In genomic region chr20:2738734-2739398, GRCh38 we compare ENCODE assay signal across 21 cellular contexts. TPM values are rescaled to one million over a fixed set of nuclear protein-coding genes. Genes with fewer than 3 reads are reported as not detected.
DNase-seq lines count a peak whose midpoint lies in the region; ATAC-seq and TF ChIP-seq lines count a peak whose summit lies in the region.
"Had no signal": no experiment of that assay in that cellular context is flagged by ENCODE, and none has a peak within 500 bp of the region (broad histone marks: within the 10 kb centered on the region; RNA-seq: fewer than 3 reads in every experiment).

No MANE protein-coding gene starts in this region.

- H3K79me2 ChIP-seq in Karpas-422 (ENCODE audit: low read length) = no peaks in the 10 kb centered on the region

- DNase-seq in natural killer cell (no peak), Karpas-422 (peak; percentile 98), glutamatergic neuron (no peak), SIG-M5 treated with dmso at 0.1 percent for 504 hours (lab: John Stamatoyannopoulos, UW; ENCODE audit: unreplicated experiment) (no peak), chondrocyte (ENCODE audit: low spot score) (no peak), suprapubic skin (ENCODE audit: low spot score in 2 of 2) (no peak)
- DNase-seq in natural killer cell treated with Interleukin-12 subunit alpha and Interleukin-12 subunit beta and Interleukin-15 and Interleukin-18, amount 100 ng/mL, for 72 hours (ENCODE audit: low spot score) = no peak
- DNase-seq: C1 segment of cervical spinal cord, GDM1, KG1, NCI-H1417, NCI-H187, NCI-H2107, NCI-H2227 treated with DMSO at 0.1 percent for 48 hours, NCI-H510A treated with DMSO at 0.1 percent for 48 hours, NCI-H774, OCI-M1, Right ventricle myocardium superior had no signal

- TF ChIP-seq POLR2A in suprapubic skin (IDR thresholded peaks at IDR 0.05) = no peak

- peaks cover 4% of the 10 kb centered on the region; the same call in 1 of the 2 replicates for H3K9me3 ChIP-seq in Karpas-422 (ENCODE audit: low read length)
- H3K9me3 ChIP-seq in suprapubic skin = no peaks in the 10 kb centered on the region

- H3K4me3 Mint-ChIP-seq in natural killer cell = peak overlapping the region; percentile 45
- H3K4me3 Mint-ChIP-seq in natural killer cell treated with Interleukin-12 subunit alpha and Interleukin-12 subunit beta and Interleukin-15 and Interleukin-18, amount 100 ng/mL, for 72 hours = no peak overlapping the region
- no peak overlapping the region for H3K4me3 Mint-ChIP-seq in glutamatergic neuron (ENCODE audit: unreplicated experiment)
- H3K4me3 Mint-ChIP-seq in chondrocyte (ENCODE audit: unreplicated experiment) = no peak overlapping the region

- peak overlapping the region; percentile 93 for H3K27ac ChIP-seq in Karpas-422 (ENCODE audit: low read length)
- H3K27ac ChIP-seq in suprapubic skin = no peak overlapping the region
- H3K27ac ChIP-seq: SK-N-MC had no signal

- no peaks in the 10 kb centered on the region for H3K9me3 Mint-ChIP-seq in natural killer cell
- H3K9me3 Mint-ChIP-seq in natural killer cell treated with Interleukin-12 subunit alpha and Interleukin-12 subunit beta and Interleukin-15 and Interleukin-18, amount 100 ng/mL, for 72 hours = no peaks in the 10 kb centered on the region
- H3K9me3 Mint-ChIP-seq in glutamatergic neuron (ENCODE audit: unreplicated experiment) = peaks cover 3% of the 10 kb centered on the region
- H3K9me3 Mint-ChIP-seq in chondrocyte (ENCODE audit: low read depth) = peaks cover 7% of the 10 kb centered on the region

- H3K4me1 ChIP-seq in Karpas-422 (ENCODE audit: low read length) (peaks cover 70% of the 10 kb centered on the region), suprapubic skin (no peaks in the 10 kb centered on the region)

- TF ChIP-seq EP300 in suprapubic skin (IDR thresholded peaks at IDR 0.05) = no peak

- ATAC-seq in natural killer cell (no peak), HG03460 (IDR thresholded peaks at IDR 0.05; ENCODE audit: unreplicated experiment) (no peak)
- ATAC-seq in natural killer cell treated with Interleukin-12 subunit alpha and Interleukin-12 subunit beta and Interleukin-15 and Interleukin-18, amount 100 ng/mL, for 72 hours = no peak
- ATAC-seq: HepG2 had no signal

- peaks cover 50 to 54% of the 10 kb centered on the region in 2 donors for H3K4me1 Mint-ChIP-seq in natural killer cell
- H3K4me1 Mint-ChIP-seq in natural killer cell treated with Interleukin-12 subunit alpha and Interleukin-12 subunit beta and Interleukin-15 and Interleukin-18, amount 100 ng/mL, for 72 hours (ENCODE audit: low read depth in 2 of 2) = peaks cover 31 to 51% of the 10 kb centered on the region in 2 donors
- H3K4me1 Mint-ChIP-seq in glutamatergic neuron (ENCODE audit: low read depth, unreplicated experiment) = peaks cover 8% of the 10 kb centered on the region
- peaks cover 4% of the 10 kb centered on the region for H3K4me1 Mint-ChIP-seq in chondrocyte (ENCODE audit: low read depth)

- H3K27ac Mint-ChIP-seq in natural killer cell = peak overlapping the region; percentile 64 to 78
- no peak overlapping the region for H3K27ac Mint-ChIP-seq in natural killer cell treated with Interleukin-12 subunit alpha and Interleukin-12 subunit beta and Interleukin-15 and Interleukin-18, amount 100 ng/mL, for 72 hours
- H3K27ac Mint-ChIP-seq in glutamatergic neuron (ENCODE audit: unreplicated experiment) = peak overlapping the region; percentile 8
- H3K27ac Mint-ChIP-seq in chondrocyte (ENCODE audit: unreplicated experiment) = no peak overlapping the region

- H3K36me3 Mint-ChIP-seq in natural killer cell = no peaks in the 10 kb centered on the region
- no peaks in the 10 kb centered on the region for H3K36me3 Mint-ChIP-seq in natural killer cell treated with Interleukin-12 subunit alpha and Interleukin-12 subunit beta and Interleukin-15 and Interleukin-18, amount 100 ng/mL, for 72 hours
- H3K36me3 Mint-ChIP-seq in glutamatergic neuron (ENCODE audit: unreplicated experiment) = no peaks in the 10 kb centered on the region
- peaks cover 8% of the 10 kb centered on the region for H3K36me3 Mint-ChIP-seq in chondrocyte (ENCODE audit: low read depth)

- H3K27me3 Mint-ChIP-seq in natural killer cell (ENCODE audit: low read depth in 2 of 2) (no peaks in the 10 kb centered on the region), glutamatergic neuron (ENCODE audit: unreplicated experiment) (peaks cover 14% of the 10 kb centered on the region), chondrocyte (ENCODE audit: low read depth) (peaks cover 43% of the 10 kb centered on the region)
- H3K27me3 Mint-ChIP-seq in natural killer cell treated with Interleukin-12 subunit alpha and Interleukin-12 subunit beta and Interleukin-15 and Interleukin-18, amount 100 ng/mL, for 72 hours = no peaks in the 10 kb centered on the region

- 87% methylated on average over 10 of the region's 13 CpGs for WGBS in suprapubic skin

- H3K27me3 ChIP-seq in Karpas-422 (ENCODE audit: low read length) (no peaks in the 10 kb centered on the region; the same call in 1 of the 2 replicates), suprapubic skin (no peaks in the 10 kb centered on the region)

- TF ChIP-seq CTCF in natural killer cell (IDR thresholded peaks at IDR 0.05) (no peak), glutamatergic neuron (IDR thresholded peaks at IDR 0.05; ENCODE audit: partially characterized antibody, unreplicated experiment) (no peak), chondrocyte (IDR thresholded peaks at IDR 0.05) (no peak), suprapubic skin (IDR thresholded peaks at IDR 0.05) (no peak)

- H3K9me2 ChIP-seq in Karpas-422 (replicated peaks; ENCODE audit: insufficient read depth, low read length) = no peaks in the 10 kb centered on the region

- peak overlapping the region; percentile 70 for H3K9ac ChIP-seq in Karpas-422 (ENCODE audit: low read length)

- peak overlapping the region; percentile 61 for H3K4me3 ChIP-seq in Karpas-422 (ENCODE audit: low read length)
- H3K4me3 ChIP-seq in suprapubic skin = no peak overlapping the region
- H3K4me3 ChIP-seq: SK-N-MC had no signal

- no peak overlapping the region for H2AFZ ChIP-seq in Karpas-422 (ENCODE audit: low read length)

- H3K4me2 ChIP-seq in Karpas-422 (ENCODE audit: low read depth, low read length, poor library complexity, severe bottlenecking) = peak overlapping the region; percentile 79

- no peaks in the 10 kb centered on the region for H4K20me1 ChIP-seq in Karpas-422 (ENCODE audit: insufficient read depth, low read depth, low read length)

- no peaks in the 10 kb centered on the region; the same call in 1 of the 2 replicates for H3K36me3 ChIP-seq in Karpas-422 (ENCODE audit: insufficient read depth, low read length)
- H3K36me3 ChIP-seq in suprapubic skin = no peaks in the 10 kb centered on the region

- intact Hi-C loops in natural killer cell (cut with micrococcal nuclease) = no loop called here

RNA-seq across cellular contexts. Expression of gene EBF4, which starts 46.3 kb away (rescaled TPM):
- 10 to 100 TPM; 17.1 to 21.7 (median 20.4) TPM for total RNA-seq in natural killer cell
- total RNA-seq in natural killer cell treated with Interleukin-12 subunit alpha and Interleukin-12 subunit beta and Interleukin-15 and Interleukin-18, amount 100 ng/mL, for 72 hours = 10 to 100 TPM; 14.8 to 31.4 TPM
- 6.5 and 12.8 TPM in 2 replicates for total RNA-seq in Karpas-422 (2014; rRNA removed; shearing (Covaris generic); ENCODE audit: low replicate concordance)
- total RNA-seq in glutamatergic neuron (ENCODE audit: unreplicated experiment) = 11.0 TPM
- 8.0 to 15.2 TPM (median 11.4 TPM) in 3 replicates for total RNA-seq in chondrocyte
- 10 to 100 TPM in 1 of 4 donors, 1 to 10 TPM in 3; 5.9 to 12.6 (median 6.3) TPM for total RNA-seq in suprapubic skin

Comparison
In these comparisons a context has a peak if more than half of its experiments do, and no peak if none do; other contexts are left out.
1. H3K27ac Mint-ChIP-seq: peak in natural killer cell (2 of 2) and glutamatergic neuron (single experiment); none in natural killer cell treated with Interleukin-12 subunit alpha and Interleukin-12 subunit beta and Interleukin-15 and Interleukin-18, amount 100 ng/mL, for 72 hours (0 of 2) and chondrocyte (single experiment).